ENCODE assay signal across 13 cellular contexts in genomic region chr3:129000742-129001100, GRCh38. TPM values are rescaled to one million over a fixed set of nuclear protein-coding genes. Genes with fewer than 3 reads are reported as not detected.
DNase-seq lines count a peak whose midpoint lies in the region; ATAC-seq, FAIRE-seq and TF ChIP-seq lines count a peak whose summit lies in the region.
"Had no signal": no experiment of that assay in that cellular context is flagged by ENCODE, and none has a peak within 500 bp of the region (broad histone marks: within the 10 kb centered on the region; RNA-seq: fewer than 3 reads in every experiment).

No MANE protein-coding gene starts in this region.

- in situ Hi-C loops in HAP-1 (cut with MboI; ENCODE audit: low sequenced_read_pairs): no loop called here

- H3K36me3 ChIP-seq in BLaER1 treated with 17β-estradiol and CSF1 and Interleukin-3, amounts not matched to agents 10 nM and 100 nM: no peaks in the 10 kb centered on the region
- H3K36me3 ChIP-seq in pancreas (no peaks in the 10 kb centered on the region), HAP-1 (replicated peaks) (no peaks in the 10 kb centered on the region)

- CTCF ChIA-PET in activated CD8-positive, alpha-beta T cell treated with anti-CD3 and anti-CD28 coated beads, Interleukin-2, amount 10 ng/mL, durations not matched to agents 7 days and 5 days (lab: Charles Lee): interaction anchor here (1.8 to 3.7 kb wide), 3 partner anchors 15 to 31 kb away, joined by 5 to 38 read pairs (median 25); no protein-coding TSS in a partner anchor

- no peak for TF ChIP-seq CTCF in pancreas (IDR thresholded peaks at IDR 0.05)

- H3K9me3 ChIP-seq in BLaER1 treated with 17β-estradiol and CSF1 and Interleukin-3, amounts not matched to agents 10 nM and 100 nM (replicated peaks in 1 of 11): 0 out of 22 replicates have a peak, but pooled peaks cover 0 to 2% (median 0%) of the 10 kb centered on the region in 11 experiments
- H3K9me3 ChIP-seq in right cardiac atrium (ENCODE audit: control insufficient read depth, low read length) (no peaks in the 10 kb centered on the region), pancreas (no peaks in the 10 kb centered on the region), HAP-1 (no peaks in the 10 kb centered on the region)

- H3K4me1 ChIP-seq in BLaER1 treated with 17β-estradiol and CSF1 and Interleukin-3, amounts not matched to agents 10 nM and 100 nM: peaks cover 63 to 87% (median 79%) of the 10 kb centered on the region in 10 experiments
- H3K4me1 ChIP-seq in right cardiac atrium (ENCODE audit: control insufficient read depth, insufficient read depth, low read length): no peaks in the 10 kb centered on the region
- peaks cover 0 to under 1% (median 0%) of the 10 kb centered on the region in 3 donors for H3K4me1 ChIP-seq in pancreas
- H3K4me1 ChIP-seq in HAP-1: peaks cover 5% of the 10 kb centered on the region

- intact Hi-C loops in right cardiac atrium (cut with DNase I) (no loop called here), pancreas (cut with DNase I) (no loop called here)

- H3K4me1 Mint-ChIP-seq in activated CD8-positive, alpha-beta T cell treated with anti-CD3 and anti-CD28 coated beads, Interleukin-2, amount 10 ng/mL, durations not matched to agents 7 days and 5 days (ENCODE audit: low read depth): peaks cover 46% of the 10 kb centered on the region

- H3K27ac ChIP-seq in BLaER1 treated with 17β-estradiol and CSF1 and Interleukin-3, amounts not matched to agents 10 nM and 100 nM: no peak overlapping the region
- peak overlapping the region; percentile 34 for H3K27ac ChIP-seq in right cardiac atrium (ENCODE audit: low read length)
- H3K27ac ChIP-seq in pancreas: peak overlapping the region in 1 of 4 donors; percentile 44

- POLR2A ChIA-PET in activated CD8-positive, alpha-beta T cell treated with anti-CD3 and anti-CD28 coated beads, Interleukin-2, amount 10 ng/mL, durations not matched to agents 7 days and 5 days (lab: Charles Lee): no interaction called here

- no peak for FAIRE-seq in pancreas (lab: Jason Lieb, UNC)

- DNase-seq in activated CD8-positive, alpha-beta T cell treated with anti-CD3 and anti-CD28 coated beads, Interleukin-2, amount 10 ng/mL, durations not matched to agents 7 days and 5 days: no peak
- DNase-seq in right cardiac atrium: no peak
- no peak for DNase-seq in pancreas
- DNase-seq in HAP-1 (ENCODE audit: low spot score in 2 of 2): no peak
- no peak for DNase-seq in SKM-1 treated with dmso at 0.1 percent for 144 hours (lab: John Stamatoyannopoulos, UW; ENCODE audit: unreplicated experiment)
- no peak for DNase-seq in T-helper 2 cell
- DNase-seq in activated effector memory CD4-positive, alpha-beta T cell treated with Interleukin-2 at 50 U/mL for 16 hours: no peak
- DNase-seq: activated CD4-positive, alpha-beta T cell treated with anti-CD3 and anti-CD28 coated beads, Interleukin-2, amount 50 U/mL, for 4 hours; Calu3; NCI-H2107; stimulated activated CD4-positive, alpha-beta T cell treated with anti-CD3 and anti-CD28 coated beads, Interleukin-1b, Interleukin-23, amount 100 ng/mL, for 48 hours had no signal

- H3K27ac Mint-ChIP-seq in activated CD8-positive, alpha-beta T cell treated with anti-CD3 and anti-CD28 coated beads, Interleukin-2, amount 10 ng/mL, durations not matched to agents 7 days and 5 days: no peak overlapping the region

- peaks cover 59 to 68% (median 64%) of the 10 kb centered on the region in 11 experiments for H3K27me3 ChIP-seq in BLaER1 treated with 17β-estradiol and CSF1 and Interleukin-3, amounts not matched to agents 10 nM and 100 nM
- H3K27me3 ChIP-seq in right cardiac atrium (ENCODE audit: control insufficient read depth, insufficient read depth): no peaks in the 10 kb centered on the region
- peaks cover 0 to 12% (median 2%) of the 10 kb centered on the region in 4 donors for H3K27me3 ChIP-seq in pancreas
- peaks cover 35% of the 10 kb centered on the region for H3K27me3 ChIP-seq in HAP-1 (ENCODE audit: low read depth)

- peaks cover 0 to 36% (median 27%) of the 10 kb centered on the region in 11 experiments; a peak in 17 of 22 replicates for H4K20me1 ChIP-seq in BLaER1 treated with 17β-estradiol and CSF1 and Interleukin-3, amounts not matched to agents 10 nM and 100 nM

- H3K36me3 Mint-ChIP-seq in activated CD8-positive, alpha-beta T cell treated with anti-CD3 and anti-CD28 coated beads, Interleukin-2, amount 10 ng/mL, durations not matched to agents 7 days and 5 days (ENCODE audit: low read depth): no peaks in the 10 kb centered on the region

- H3K27me3 Mint-ChIP-seq in activated CD8-positive, alpha-beta T cell treated with anti-CD3 and anti-CD28 coated beads, Interleukin-2, amount 10 ng/mL, durations not matched to agents 7 days and 5 days (ENCODE audit: low read depth): peaks cover 46% of the 10 kb centered on the region

- no peaks in the 10 kb centered on the region for H3K9me3 Mint-ChIP-seq in activated CD8-positive, alpha-beta T cell treated with anti-CD3 and anti-CD28 coated beads, Interleukin-2, amount 10 ng/mL, durations not matched to agents 7 days and 5 days (ENCODE audit: insufficient read depth)

- peak overlapping the region; percentile 52 to 73 (median 61); a peak in 19 of 20 replicates for H3K4me3 ChIP-seq in BLaER1 treated with 17β-estradiol and CSF1 and Interleukin-3, amounts not matched to agents 10 nM and 100 nM
- H3K4me3 ChIP-seq in right cardiac atrium (ENCODE audit: low read length) (peak overlapping the region; percentile 52), pancreas (peak overlapping the region; percentile 15 to 47 (median 24)), HAP-1 (no peak overlapping the region)

- H3K4me2 ChIP-seq in BLaER1 treated with 17β-estradiol and CSF1 and Interleukin-3, amounts not matched to agents 10 nM and 100 nM: peak overlapping the region; percentile 94 to 99 (median 98)

- ATAC-seq in activated CD8-positive, alpha-beta T cell treated with anti-CD3 and anti-CD28 coated beads, Interleukin-2, amount 10 ng/mL, durations not matched to agents 7 days and 5 days: no peak
- ATAC-seq in right cardiac atrium (peak; percentile 7 to 20), pancreas (peak in 1 of 4 donors; percentile 13)

- H3K4me3 Mint-ChIP-seq in activated CD8-positive, alpha-beta T cell treated with anti-CD3 and anti-CD28 coated beads, Interleukin-2, amount 10 ng/mL, durations not matched to agents 7 days and 5 days: peak overlapping the region; percentile 37

- 13% methylated on average over 15 of the region's 15 CpGs for WGBS in right cardiac atrium
- WGBS in pancreas, 2 donors: 14 to 15% methylated on average over 15 of the region's 15 CpGs

- H3K9ac ChIP-seq in BLaER1 treated with 17β-estradiol and CSF1 and Interleukin-3, amounts not matched to agents 10 nM and 100 nM: peak overlapping the region in 4 of 11 experiments; percentile 21 to 39 (median 34); a peak in 5 of 22 replicates

RNA-seq across cellular contexts. Expression of gene EFCC1, which starts 0.4 kb away (rescaled TPM):
- under 1 TPM; 0.13 to 0.21 TPM for total RNA-seq in activated CD8-positive, alpha-beta T cell treated with anti-CD3 and anti-CD28 coated beads, Interleukin-2, amount 10 ng/mL, durations not matched to agents 7 days and 5 days
- total RNA-seq in right cardiac atrium: 1 to 10 TPM in 2 of 4 donors, under 1 TPM in 2; 0.69 to 1.2 (median 0.94) TPM
- polyA plus RNA-seq in right cardiac atrium: 1.2 TPM
- total RNA-seq in pancreas: under 1 TPM; 0.56 to 0.87 (median 0.67) TPM
- polyA plus RNA-seq in pancreas: 1 to 10 TPM; 2.2 to 6.1 TPM
- total RNA-seq: Calu3 had no signal

RNA-seq across cellular contexts. Expression of gene CFAP92, which starts 6.8 kb away (rescaled TPM):
- total RNA-seq in activated CD8-positive, alpha-beta T cell treated with anti-CD3 and anti-CD28 coated beads, Interleukin-2, amount 10 ng/mL, durations not matched to agents 7 days and 5 days: under 1 TPM; 0.18 to 0.26 TPM
- total RNA-seq in right cardiac atrium: 1 to 10 TPM in 1 of 4 donors, under 1 TPM in 3; 0.06 to 1.0 (median 0.63) TPM
- polyA plus RNA-seq in right cardiac atrium: 0.11 TPM
- under 1 TPM; 0.37 to 0.69 (median 0.43) TPM for total RNA-seq in pancreas
- 1 to 10 TPM in 1 of 2 donors, under 1 TPM in 1; 0.49 to 1.3 TPM for polyA plus RNA-seq in pancreas

RNA-seq across cellular contexts. Expression of gene GP9, which starts 59.9 kb away (rescaled TPM):
- total RNA-seq in activated CD8-positive, alpha-beta T cell treated with anti-CD3 and anti-CD28 coated beads, Interleukin-2, amount 10 ng/mL, durations not matched to agents 7 days and 5 days: not detected
- not detected for total RNA-seq in right cardiac atrium
- not detected for polyA plus RNA-seq in right cardiac atrium
- not detected for total RNA-seq in pancreas
- under 1 TPM in 1 of 2 donors, not detected in 1; 0.14 TPM for polyA plus RNA-seq in pancreas
- total RNA-seq: Calu3, esophagus mucosa had no signal
